In genomic region chr6:144415014-144415413, GRCh38 we compare ENCODE assay signal across 13 cellular contexts.
DNase-seq lines count a peak whose midpoint lies in the region; ATAC-seq lines count a peak whose summit lies in the region.
"Had no signal": no experiment of that assay in that cellular context is flagged by ENCODE, and none has a peak within 500 bp of the region (broad histone marks: within the 10 kb centered on the region; RNA-seq: fewer than 3 reads in every experiment).

No MANE protein-coding gene starts in this region.

- 43 to 46% methylated on average over 3 of the region's 3 CpGs for WGBS in GM23248 (ENCODE audit: low coverage in 1 of 2, low lambda C conversion rate in 2 of 2, missing lambda C conversion rate in 2 of 2), 2 experiments

- H3K27me3 ChIP-seq in GM23248 (replicated peaks; ENCODE audit: insufficient read depth), result no peaks in the 10 kb centered on the region
- no peaks in the 10 kb centered on the region for H3K27me3 ChIP-seq in effector memory CD4-positive, alpha-beta T cell (replicated peaks; ENCODE audit: control insufficient read depth, insufficient read depth, low read length, poor library complexity, severe bottlenecking)

- H3K36me3 Mint-ChIP-seq in effector memory CD8-positive, alpha-beta T cell (ENCODE audit: insufficient read depth), result peaks cover 3% of the 10 kb centered on the region

- peaks cover 58 to 69% of the 10 kb centered on the region in 2 donors for H3K4me1 Mint-ChIP-seq in effector memory CD8-positive, alpha-beta T cell (ENCODE audit: low read depth in 2 of 2)

- peaks cover 34% of the 10 kb centered on the region for H3F3A ChIP-seq in GM23248 (ENCODE audit: insufficient read depth)

- H3K36me3 ChIP-seq in GM23248 (ENCODE audit: low read depth), result no peaks in the 10 kb centered on the region
- H3K36me3 ChIP-seq in effector memory CD4-positive, alpha-beta T cell (ENCODE audit: control insufficient read depth, insufficient read depth, low read length), result no peaks in the 10 kb centered on the region

- H3K4me1 ChIP-seq in GM23248 (ENCODE audit: insufficient read depth), result peaks cover 43% of the 10 kb centered on the region
- H3K4me1 ChIP-seq in effector memory CD4-positive, alpha-beta T cell (ENCODE audit: control insufficient read depth, insufficient read depth, low read length, poor library complexity, severe bottlenecking), result peaks cover 11% of the 10 kb centered on the region

- H3K9me3 Mint-ChIP-seq in effector memory CD8-positive, alpha-beta T cell, result no peaks in the 10 kb centered on the region
- H3K9me3 Mint-ChIP-seq: activated T-cell treated with anti-CD3 and anti-CD28 coated beads, Interleukin-2, amount 50 U/mL, for 24 hours; dendritic cell treated with granulocyte-macrophage colony-stimulating factor and Interleukin-4, amounts not matched to agents 40 ng/mL and 50 ng/mL, for 4 days had no signal

- H3K27ac ChIP-seq in GM23248, result peak overlapping the region; percentile 77
- no peak overlapping the region for H3K27ac ChIP-seq in effector memory CD4-positive, alpha-beta T cell (ENCODE audit: insufficient read depth, low read length, poor library complexity, severe bottlenecking)

- peak overlapping the region; percentile 21; the same call in 1 of the 2 replicates for H3K4me3 ChIP-seq in GM23248
- no peak overlapping the region for H3K4me3 ChIP-seq in effector memory CD4-positive, alpha-beta T cell (ENCODE audit: insufficient read depth, low read depth, low read length, poor library complexity, severe bottlenecking)

- no peaks in the 10 kb centered on the region for H3K9me3 ChIP-seq in GM23248 (ENCODE audit: low read depth)
- no peaks in the 10 kb centered on the region for H3K9me3 ChIP-seq in effector memory CD4-positive, alpha-beta T cell (ENCODE audit: control insufficient read depth, low read length)

- intact Hi-C loops in sciatic nerve (cut with DNase I), result no loop called here

- no peaks in the 10 kb centered on the region for H3K9me2 ChIP-seq in GM23248 (ENCODE audit: insufficient read depth)

- no peaks in the 10 kb centered on the region; the same call in 1 of the 2 replicates for H4K20me1 ChIP-seq in GM23248 (ENCODE audit: insufficient read depth)

- peak; percentile 88 for DNase-seq in GM23248
- DNase-seq in NCI-H748 (lab: John Stamatoyannopoulos, UW; ENCODE audit: unreplicated experiment), result peak; percentile 61
- no peak for DNase-seq in effector memory CD8-positive, alpha-beta T cell
- DNase-seq in non-pigmented ciliary epithelial cell (ENCODE audit: low read depth), result peak; percentile 72
- DNase-seq in iPS-NIHi7 (ENCODE audit: extremely low spot score), result no peak
- no peak for DNase-seq in activated gamma-delta T cell treated with Interleukin-2 at 50 U/mL for 16 hours
- DNase-seq in effector memory CD4-positive, alpha-beta T cell, result no peak
- DNase-seq in sciatic nerve (ENCODE audit: low spot score), result no peak
- DNase-seq: activated T-cell treated with anti-CD3 and anti-CD28 coated beads, Interleukin-2, amount 50 U/mL, for 24 hours; islet precursor cell; NCI-H2171; T-helper 9 cell had no signal

- peaks cover 83% of the 10 kb centered on the region for H3K79me2 ChIP-seq in GM23248 (ENCODE audit: insufficient read depth)

- peak overlapping the region; percentile 2 to 21 for H3K4me3 Mint-ChIP-seq in effector memory CD8-positive, alpha-beta T cell
- H3K4me3 Mint-ChIP-seq: activated T-cell treated with anti-CD3 and anti-CD28 coated beads, Interleukin-2, amount 50 U/mL, for 24 hours; dendritic cell treated with granulocyte-macrophage colony-stimulating factor and Interleukin-4, amounts not matched to agents 40 ng/mL and 50 ng/mL, for 4 days had no signal

- peak overlapping the region in 1 of 2 donors; percentile 71 for H3K27ac Mint-ChIP-seq in effector memory CD8-positive, alpha-beta T cell
- H3K27ac Mint-ChIP-seq: activated T-cell treated with anti-CD3 and anti-CD28 coated beads, Interleukin-2, amount 50 U/mL, for 24 hours; dendritic cell treated with granulocyte-macrophage colony-stimulating factor and Interleukin-4, amounts not matched to agents 40 ng/mL and 50 ng/mL, for 4 days had no signal

- peak overlapping the region; percentile 69 for H3K4me2 ChIP-seq in GM23248 (ENCODE audit: unreplicated experiment)

- no peak overlapping the region for H2AFZ ChIP-seq in GM23248

- no peak for ATAC-seq in effector memory CD8-positive, alpha-beta T cell (replicated peaks)
- no peak for ATAC-seq in sciatic nerve

- peak overlapping the region; percentile 32; the same call in 1 of the 2 replicates for H3K9ac ChIP-seq in GM23248

- no peaks in the 10 kb centered on the region for H3K27me3 Mint-ChIP-seq in effector memory CD8-positive, alpha-beta T cell
- H3K27me3 Mint-ChIP-seq: activated T-cell treated with anti-CD3 and anti-CD28 coated beads, Interleukin-2, amount 50 U/mL, for 24 hours; dendritic cell treated with granulocyte-macrophage colony-stimulating factor and Interleukin-4, amounts not matched to agents 40 ng/mL and 50 ng/mL, for 4 days had no signal

- in situ Hi-C loops in GM23248 (cut with MboI), result no loop called here

Comparison
In these comparisons a context has a peak if more than half of its experiments do, and no peak if none do; other contexts are left out.
1. DNase-seq: peak in GM23248 (single experiment), NCI-H748 (single experiment) and non-pigmented ciliary epithelial cell (single experiment); none in effector memory CD8-positive, alpha-beta T cell (0 of 3), iPS-NIHi7 (single experiment), activated gamma-delta T cell treated with Interleukin-2 at 50 U/mL for 16 hours (single experiment), effector memory CD4-positive, alpha-beta T cell (0 of 3) and sciatic nerve (single experiment).